Comparison of ENCODE assay signal across 3 cellular contexts in genomic region chr18:11405804-11406203, GRCh38.
A peak's percentile ranks its signal among the peaks of the same experiment; 100 is the strongest.
TF ChIP-seq lines count a peak whose summit lies in the region.

No MANE protein-coding gene starts in this region.

TF ChIP-seq in HepG2, 621 proteins besides CTCF, POLR2A, EP300 and RAD21:
- no peak for TF ChIP-seq HNRNPUL1 (IDR thresholded peaks at IDR 0.05; ENCODE audit: low read depth, low read length)
- TF ChIP-seq ZNF724P (CRISPR knock-in tag; IDR thresholded peaks at IDR 0.05; ENCODE audit: borderline replicate concordance): no peak
- no peak for TF ChIP-seq ZNF432 (CRISPR knock-in tag; IDR thresholded peaks at IDR 0.05; ENCODE audit: borderline replicate concordance)
- TF ChIP-seq HMGXB4 (CRISPR knock-in tag; IDR thresholded peaks at IDR 0.05; ENCODE audit: borderline replicate concordance in 1 of 2, low read depth in 1 of 2): no peak
- peak; percentile 57; the same call in 1 of the 2 replicates for TF ChIP-seq RAD51 (IDR thresholded peaks at IDR 0.05; ENCODE audit: borderline replicate concordance)
- TF ChIP-seq SP140L (CRISPR knock-in tag; IDR thresholded peaks at IDR 0.05; ENCODE audit: borderline replicate concordance): no peak

TF ChIP-seq in GM12878, 131 proteins besides CTCF, POLR2A, EP300 and RAD21:
- TF ChIP-seq ATF7 (IDR thresholded peaks at IDR 0.05; ENCODE audit: low read depth): no peak
- TF ChIP-seq RAD51 (IDR thresholded peaks at IDR 0.05): peak; percentile 47; the same call in 1 of the 2 replicates

TF ChIP-seq in K562, 482 proteins besides CTCF, POLR2A, EP300 and RAD21:
- no peak for TF ChIP-seq CEBPG (CRISPR knock-in tag; IDR thresholded peaks at IDR 0.05)
- TF ChIP-seq CEBPG (tag; conservative IDR thresholded peaks at IDR 0.05 in 1 of 2, IDR thresholded peaks at IDR 0.05 in 1 of 2): no peak
- TF ChIP-seq NFE2L1 (tag; IDR thresholded peaks at IDR 0.05; ENCODE audit: borderline replicate concordance, low read depth): no peak
- peak; percentile 63; the same call in 1 of the 2 replicates for TF ChIP-seq RAD51 (IDR thresholded peaks at IDR 0.05; ENCODE audit: borderline replicate concordance, low read depth)
- no peak for TF ChIP-seq ZNF140 (CRISPR knock-in tag; IDR thresholded peaks at IDR 0.05)
- TF ChIP-seq DPF2 (IDR thresholded peaks at IDR 0.05): no peak
- TF ChIP-seq ZNF395 (CRISPR knock-in tag; IDR thresholded peaks at IDR 0.05): no peak
- 0 out of 2 replicates have a peak, but pooled peaks have one; percentile 18 for TF ChIP-seq USF2 (CRISPR knock-in tag; IDR thresholded peaks at IDR 0.05)
- no peak for TF ChIP-seq YBX1 (IDR thresholded peaks at IDR 0.05)
- no peak for TF ChIP-seq NFE2 (IDR thresholded peaks at IDR 0.05; ENCODE audit: low read depth)
- no peak for TF ChIP-seq HNRNPLL (IDR thresholded peaks at IDR 0.05; ENCODE audit: low read depth, low read length, poor library complexity, severe bottlenecking)
- no peak for TF ChIP-seq ZBTB1 (CRISPR knock-in tag; IDR thresholded peaks at IDR 0.05; ENCODE audit: borderline replicate concordance, low read depth)
- peak; percentile 85 for TF ChIP-seq TFE3 (CRISPR knock-in tag; IDR thresholded peaks at IDR 0.05)
- TF ChIP-seq ELK1 (CRISPR knock-in tag; IDR thresholded peaks at IDR 0.05): no peak
- TF ChIP-seq GABPB2 (CRISPR knock-in tag; conservative IDR thresholded peaks at IDR 0.05): no peak
- TF ChIP-seq CHD4 (IDR thresholded peaks at IDR 0.05; ENCODE audit: insufficient read depth, insufficient replicate concordance, low read depth, low read length, poor library complexity, severe bottlenecking): no peak
- TF ChIP-seq SP2 (IDR thresholded peaks at IDR 0.05; ENCODE audit: extremely low read depth, low read depth, low read length, poor library complexity, severe bottlenecking): no peak
- no peak for TF ChIP-seq RFX1 (IDR thresholded peaks at IDR 0.05)
- no peak for TF ChIP-seq TAF1 (IDR thresholded peaks at IDR 0.05; ENCODE audit: control insufficient read depth, extremely low read depth, insufficient read depth, low read length, severe bottlenecking)
- no peak for TF ChIP-seq CHD1 (IDR thresholded peaks at IDR 0.05; ENCODE audit: low read length)
- TF ChIP-seq RBM34 (IDR thresholded peaks at IDR 0.05; ENCODE audit: borderline replicate concordance, insufficient read depth, low read length): no peak
- no peak for TF ChIP-seq ZEB2 (IDR thresholded peaks at IDR 0.05)
- no peak for TF ChIP-seq NFYB (IDR thresholded peaks at IDR 0.05; ENCODE audit: extremely low read depth, insufficient read length)
- TF ChIP-seq ZNF121 (CRISPR knock-in tag; conservative IDR thresholded peaks at IDR 0.05): no peak
- TF ChIP-seq ZNF695 (CRISPR knock-in tag; IDR thresholded peaks at IDR 0.05): no peak
- no peak for TF ChIP-seq MITF (IDR thresholded peaks at IDR 0.05)
- TF ChIP-seq CBFA2T2 (conservative IDR thresholded peaks at IDR 0.05): 0 out of 2 replicates have a peak, but pooled peaks have one; percentile 7
TF ChIP-seq in K562: peak in this region for 4.
